ENCODE assay signal across 12 cellular contexts in genomic region chr2:165594935-165595255, GRCh38.
DNase-seq lines count a peak whose midpoint lies in the region; ATAC-seq and TF ChIP-seq lines count a peak whose summit lies in the region.
"Had no signal": no experiment of that assay in that cellular context is flagged by ENCODE, and none has a peak within 500 bp of the region (broad histone marks: within the 10 kb centered on the region; RNA-seq: fewer than 3 reads in every experiment).

No MANE protein-coding gene starts in this region.

- DNase-seq in germinal center (ENCODE audit: low spot score) (peak; percentile 63), NCI-H146 treated with DMSO at 0.1 percent for 48 hours (lab: John Stamatoyannopoulos, UW; ENCODE audit: unreplicated experiment) (no peak), lower leg skin (ENCODE audit: low spot score in 2 of 2) (no peak), NOMO-1 (lab: John Stamatoyannopoulos, UW; ENCODE audit: unreplicated experiment in 2 of 2) (no peak)
- DNase-seq in effector CD4-positive, alpha-beta T cell, result no peak
- DNase-seq: activated T-cell treated with anti-CD3 and anti-CD28 coated beads, Interleukin-2, amount 50 U/mL, for 4 hours; heart left ventricle; NCI-H2171; stimulated activated CD4-positive, alpha-beta T cell treated with anti-CD3 and anti-CD28 coated beads, Interleukin-15, amount 100 ng/mL, for 24 hours had no signal

- TF ChIP-seq CTCF in lower leg skin (IDR thresholded peaks at IDR 0.05), result no peak

- 74 to 84% methylated on average over 6 of the region's 6 CpGs for WGBS in lower leg skin, 2 donors

- intact Hi-C loops in lower leg skin (cut with DNase I; ENCODE audit: low total_unique reads), result no loop called here

- TF ChIP-seq POLR2A in GM18505 (IDR thresholded peaks at IDR 0.05; ENCODE audit: borderline replicate concordance, extremely low read depth, insufficient read depth, insufficient read length), result no peak
- no peak for TF ChIP-seq POLR2A in lower leg skin (IDR thresholded peaks at IDR 0.05)

- ATAC-seq in GM18505 (IDR thresholded peaks at IDR 0.05; ENCODE audit: unreplicated experiment) (peak; percentile 96), GM21528 (IDR thresholded peaks at IDR 0.05; ENCODE audit: low FRiP score, unreplicated experiment) (peak; percentile 93), HG03175 (IDR thresholded peaks at IDR 0.05; ENCODE audit: unreplicated experiment) (peak; percentile 85)
- ATAC-seq: activated T-cell treated with anti-CD3 and anti-CD28 coated beads, Interleukin-2, amount 50 U/mL, for 4 hours; heart left ventricle had no signal

- no peak overlapping the region for H3K4me3 ChIP-seq in lower leg skin (ENCODE audit: low read depth, poor library complexity, severe bottlenecking)
- H3K4me3 ChIP-seq: heart left ventricle had no signal
